ENCODE assay signal across 28 cellular contexts in the genomic region with DNA sequence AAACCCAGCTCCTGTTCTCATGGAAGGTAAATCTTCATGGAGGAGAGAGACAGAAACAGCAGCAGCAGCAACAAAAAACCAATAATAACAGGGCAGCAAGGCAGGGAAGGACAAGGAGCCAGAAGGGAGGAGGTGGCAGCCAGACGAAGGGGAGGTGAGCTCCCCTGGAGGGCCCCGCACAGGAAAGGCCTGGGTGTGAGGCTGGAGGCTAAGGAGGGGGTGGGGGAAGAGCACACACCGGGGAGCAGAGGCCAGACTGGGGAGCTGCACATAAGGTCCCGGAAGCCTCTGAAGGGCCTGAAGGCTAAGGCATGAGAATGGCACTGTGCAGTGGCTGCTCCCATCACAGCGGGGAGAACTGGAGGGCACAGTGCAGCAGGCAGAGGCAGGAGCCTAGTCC.
A peak's percentile ranks its signal among the peaks of the same experiment; 100 is the strongest.
DNase-seq lines count a peak whose midpoint lies in the region; ATAC-seq and TF ChIP-seq lines count a peak whose summit lies in the region.
"Had no signal": no experiment of that assay in that cellular context is flagged by ENCODE, and none has a peak within 500 bp of the region (broad histone marks: within the 10 kb centered on the region; RNA-seq: fewer than 3 reads in every experiment).

No MANE protein-coding gene starts in this region.

- H3K36me3 ChIP-seq in GM23338 (ENCODE audit: insufficient read depth) (no peaks in the 10 kb centered on the region), IMR-90 (ENCODE audit: control insufficient read depth, insufficient read depth, low read length) (0 out of 2 replicates have a peak, but pooled peaks cover 2% of the 10 kb centered on the region), right atrium auricular region (no peaks in the 10 kb centered on the region)
- H3K36me3 ChIP-seq: ovary had no signal

- H3K14ac ChIP-seq in IMR-90 (replicated peaks; ENCODE audit: low read depth, low read length), result no peak overlapping the region

- no peak overlapping the region for H4K5ac ChIP-seq in IMR-90 (ENCODE audit: low read depth, low read length)

- H3K23ac ChIP-seq in IMR-90 (ENCODE audit: low read depth, low read length), result no peak overlapping the region

- no peak overlapping the region for H2BK120ac ChIP-seq in IMR-90 (ENCODE audit: low read depth, low read length)

- peak overlapping the region; percentile 62; the same call in 1 of the 3 replicates for H2BK15ac ChIP-seq in IMR-90 (ENCODE audit: low read depth, low read length)

- peaks cover 21% of the 10 kb centered on the region for H3K4me1 ChIP-seq in GM23338 (ENCODE audit: insufficient read depth)
- peaks cover 13% of the 10 kb centered on the region for H3K4me1 ChIP-seq in IMR-90 (ENCODE audit: control insufficient read depth, insufficient read depth, low read length)
- H3K4me1 ChIP-seq in right atrium auricular region, result peaks cover 0 to 6% of the 10 kb centered on the region in 2 donors
- H3K4me1 ChIP-seq: adrenal gland, body of pancreas, Caco-2 had no signal

- TF ChIP-seq RAD21 in IMR-90 (IDR thresholded peaks at IDR 0.05; ENCODE audit: low read length), result no peak

- peak overlapping the region; percentile 83; the same call in 1 of the 2 replicates for H2AK5ac ChIP-seq in IMR-90 (ENCODE audit: low read depth, low read length)

- peak; percentile 67 for ATAC-seq in GM23338
- no peak for ATAC-seq in IMR-90 (ENCODE audit: low read depth)
- ATAC-seq in WTC11, result peak; percentile 9; the same call in 1 of the 2 replicates
- peak in 2 of 3 donors; percentile 43 to 71 for ATAC-seq in natural killer cell
- no peak for ATAC-seq in HG02885 (IDR thresholded peaks at IDR 0.05; ENCODE audit: poor library complexity, unreplicated experiment)
- ATAC-seq: body of pancreas, left ventricle myocardium superior, right cardiac atrium had no signal

- H4K20me1 ChIP-seq in GM23338 (replicated peaks; ENCODE audit: insufficient read depth), result no peaks in the 10 kb centered on the region; the same call in 1 of the 2 replicates
- H4K20me1 ChIP-seq in IMR-90 (ENCODE audit: insufficient read depth, low read length), result no peaks in the 10 kb centered on the region

- DNase-seq in GM23338 (ENCODE audit: low spot score) (peak; percentile 41), IMR-90 (no peak), WTC11 (ENCODE audit: low spot score) (no peak), natural killer cell (no peak), SKM-1 treated with dmso at 0.1 percent for 144 hours (lab: John Stamatoyannopoulos, UW; ENCODE audit: unreplicated experiment) (no peak), right atrium auricular region (ENCODE audit: low spot score) (no peak), hypothalamus (lab: John Stamatoyannopoulos, UW) (no peak)
- DNase-seq: activated CD4-positive, alpha-beta T cell treated with anti-CD3 and anti-CD28 coated beads for 4 hours; activated naive CD4-positive, alpha-beta T cell; activated T-cell treated with anti-CD3 and anti-CD28 coated beads, Interleukin-2, amount 50 U/mL, for 48 hours; adrenal gland; body of pancreas; Caco-2; cerebellar nuclear complex; DMS79 treated with DMSO at 0.1 percent for 48 hours; islet precursor cell; KBM-7; left ventricle myocardium superior; naive B cell; NCI-H1417 treated with DMSO at 0.1 percent for 48 hours; NCI-H2081; NCI-H345; NCI-H774; ovary; stimulated activated CD4-positive, alpha-beta T cell treated with anti-CD3 and anti-CD28 coated beads, Interleukin-4, amount 100 ng/mL, for 1 hour had no signal

- H3K4ac ChIP-seq in IMR-90 (ENCODE audit: low read depth, low read length), result no peak overlapping the region

- H3K9me3 Mint-ChIP-seq in GM23338 (no peaks in the 10 kb centered on the region; the same call in 2 of the 3 replicates), WTC11 (no peaks in the 10 kb centered on the region), natural killer cell (no peaks in the 10 kb centered on the region)
- H3K9me3 Mint-ChIP-seq: mesothelial cell of epicardium had no signal

- no peak overlapping the region for H4K8ac ChIP-seq in IMR-90 (ENCODE audit: low read depth in 2 of 2, low read length in 2 of 2)

- peak overlapping the region; percentile 38; the same call in 1 of the 2 replicates for H3K4me2 ChIP-seq in GM23338
- H3K4me2 ChIP-seq in IMR-90 (ENCODE audit: low read depth, low read length), result no peak overlapping the region

- H3K27me3 Mint-ChIP-seq in GM23338 (ENCODE audit: insufficient read depth, low read depth, poor library complexity) (peaks cover 10% of the 10 kb centered on the region), WTC11 (ENCODE audit: low read depth) (no peaks in the 10 kb centered on the region), natural killer cell (ENCODE audit: low read depth in 2 of 2) (no peaks in the 10 kb centered on the region)
- H3K27me3 Mint-ChIP-seq: naive B cell had no signal

- H3K27me3 ChIP-seq in GM23338 (ENCODE audit: insufficient read depth), result no peaks in the 10 kb centered on the region
- no peaks in the 10 kb centered on the region for H3K27me3 ChIP-seq in IMR-90 (ENCODE audit: control insufficient read depth, insufficient read depth, low read length)
- H3K27me3 ChIP-seq in right atrium auricular region, result no peaks in the 10 kb centered on the region
- H3K27me3 ChIP-seq: adrenal gland, body of pancreas, ovary had no signal

- H3K27ac ChIP-seq in GM23338 (ENCODE audit: low read depth) (no peak overlapping the region), IMR-90 (ENCODE audit: insufficient read depth, low read length) (no peak overlapping the region), right atrium auricular region (no peak overlapping the region)
- H3K27ac ChIP-seq: adrenal gland, body of pancreas, ovary had no signal

- no peaks in the 10 kb centered on the region for H3F3A ChIP-seq in GM23338 (replicated peaks; ENCODE audit: low read depth)

- no peak overlapping the region for H3K56ac ChIP-seq in IMR-90 (ENCODE audit: extremely low read depth, insufficient read depth, low read length)

- 82% methylated on average over 2 of the region's 5 CpGs; no CpG with 5 or more reads in 1 of the 2 experiments for WGBS in IMR-90 (ENCODE audit: extremely low coverage in 2 of 2, insufficient read length in 1 of 2), 2 experiments

- H3K18ac ChIP-seq in IMR-90 (ENCODE audit: low read depth, low read length), result no peak overlapping the region

- H2AFZ ChIP-seq in GM23338, result no peak overlapping the region
- H2AFZ ChIP-seq in IMR-90 (replicated peaks; ENCODE audit: low read length, poor library complexity), result no peak overlapping the region

- H3K27ac Mint-ChIP-seq in GM23338 (no peak overlapping the region), WTC11 (peak overlapping the region; percentile 20; the same call in 1 of the 2 replicates), natural killer cell (peak overlapping the region in 1 of 2 donors; percentile 67)
- H3K27ac Mint-ChIP-seq: mesothelial cell of epicardium had no signal

- no peak for TF ChIP-seq POLR2A in IMR-90 (IDR thresholded peaks at IDR 0.05; ENCODE audit: low read depth, low read length)

- no peak overlapping the region for H2BK20ac ChIP-seq in IMR-90 (ENCODE audit: low read depth, low read length)

- in situ Hi-C loops in IMR-90 (cut with MboI; ENCODE audit: low sequenced_read_pairs), result no loop called here

- POLR2A ChIA-PET in IMR-90 (lab: Charles Lee; ENCODE audit: unreplicated experiment), result no interaction called here
- POLR2A ChIA-PET in WTC11 (lab: Charles Lee), result no interaction called here

- peaks cover 21% of the 10 kb centered on the region for H3K9me1 ChIP-seq in IMR-90 (ENCODE audit: insufficient read depth, low read length)

- no peaks in the 10 kb centered on the region for H3K9me3 ChIP-seq in IMR-90 (ENCODE audit: control insufficient read depth, insufficient read depth, low read length)
- H3K9me3 ChIP-seq in right atrium auricular region, result no peaks in the 10 kb centered on the region
- H3K9me3 ChIP-seq: adrenal gland, body of pancreas, Caco-2, ovary had no signal

- H3K9me2 ChIP-seq in GM23338 (ENCODE audit: insufficient read depth), result no peaks in the 10 kb centered on the region

- H3K9ac ChIP-seq in IMR-90 (ENCODE audit: low read depth, low read length), result no peak overlapping the region

- H3K4me3 Mint-ChIP-seq in GM23338, result no peak overlapping the region
- H3K4me3 Mint-ChIP-seq in WTC11, result no peak overlapping the region
- H3K4me3 Mint-ChIP-seq in natural killer cell, result no peak overlapping the region
- H3K4me3 Mint-ChIP-seq: mesothelial cell of epicardium, naive B cell had no signal

- no peak overlapping the region for H2BK5ac ChIP-seq in IMR-90 (ENCODE audit: low read depth, low read length, poor library complexity, severe bottlenecking)

- H3K4me3 ChIP-seq in GM23338 (no peak overlapping the region), IMR-90 (ENCODE audit: insufficient read depth, low read depth, low read length) (no peak overlapping the region), right atrium auricular region (no peak overlapping the region)
- H3K4me3 ChIP-seq: adrenal gland, body of pancreas, ovary had no signal

- TF ChIP-seq CTCF in GM23338 (conservative IDR thresholded peaks at IDR 0.05; ENCODE audit: low read depth in 2 of 2) (no peak), IMR-90 (conservative IDR thresholded peaks at IDR 0.05; ENCODE audit: low read depth, low read length) (no peak), WTC11 (IDR thresholded peaks at IDR 0.05) (no peak), natural killer cell (IDR thresholded peaks at IDR 0.05) (no peak), right atrium auricular region (IDR thresholded peaks at IDR 0.05) (no peak)

- dilution Hi-C loops in IMR-90 (cut with HindIII; ENCODE audit: low sequenced_read_pairs, unreplicated experiment), result no loop called here

- BruUV-seq in IMR-90 (replicated peaks; lab: Mats Ljungman, UMichigan), result no TSS peak

- intact Hi-C loops in IMR-90 (cut with micrococcal nuclease), result no loop called here
- intact Hi-C loops in natural killer cell (cut with micrococcal nuclease), result no loop called here

- H3K36me3 Mint-ChIP-seq in GM23338 (ENCODE audit: low read depth) (peaks cover 4% of the 10 kb centered on the region; the same call in 1 of the 3 replicates), WTC11 (peaks cover 4% of the 10 kb centered on the region), natural killer cell (peaks cover 7% of the 10 kb centered on the region)

- peaks cover 5 to 21% of the 10 kb centered on the region in 2 experiments; a peak in 3 of 4 replicates for H3K79me1 ChIP-seq in IMR-90 (ENCODE audit: low read depth in 1 of 2, low read length in 2 of 2)

- H3K79me2 ChIP-seq in GM23338 (replicated peaks; ENCODE audit: insufficient read depth), result no peaks in the 10 kb centered on the region

- H3K4me1 Mint-ChIP-seq in GM23338 (peaks cover 37% of the 10 kb centered on the region), WTC11 (peaks cover 28% of the 10 kb centered on the region), natural killer cell (peaks cover 8 to 36% of the 10 kb centered on the region in 2 donors)

- peak overlapping the region; percentile 51; the same call in 1 of the 2 replicates for H4K91ac ChIP-seq in IMR-90 (ENCODE audit: insufficient read depth, low read depth, low read length)

- H2AK9ac ChIP-seq in IMR-90 (replicated peaks; ENCODE audit: low read depth, low read length, poor library complexity), result peak overlapping the region; percentile 73

- CTCF ChIA-PET in IMR-90 (lab: Yijun Ruan, JAX) (no interaction called here), WTC11 (lab: Charles Lee) (interaction anchor here (1.8 kb wide), 1 partner anchor 24 kb away, joined by 5 read pairs; no protein-coding TSS in a partner anchor)

TF ChIP-seq in WTC11, 78 proteins besides CTCF, POLR2A, EP300 and RAD21 (continues in another document):
- TF ChIP-seq OVOL2 (CRISPR knock-in tag; IDR thresholded peaks at IDR 0.05; ENCODE audit: borderline replicate concordance), result no peak
- no peak for TF ChIP-seq RORB (CRISPR knock-in tag; IDR thresholded peaks at IDR 0.05)

Comparison
In these comparisons a context has a peak if more than half of its experiments do, and no peak if none do; other contexts are left out.
1. ATAC-seq: peak in GM23338 (single experiment), WTC11 (single experiment) and natural killer cell (2 of 3); none in IMR-90 (single experiment) and HG02885 (single experiment).